In genomic region chr5:149564542-149565140, GRCh38 we compare ENCODE assay signal across 8 cellular contexts. TPM values are rescaled to one million over a fixed set of nuclear protein-coding genes. Genes with fewer than 3 reads are reported as not detected.
A peak's percentile ranks its signal among the peaks of the same experiment; 100 is the strongest.
DNase-seq lines count a peak whose midpoint lies in the region; ATAC-seq and TF ChIP-seq lines count a peak whose summit lies in the region.
"Not testable (repeated sequence)": the region's sequence is repeated elsewhere in the genome, so short reads cannot be mapped to it uniquely, and the experiment has no call there.

No MANE protein-coding gene starts in this region.

- H3K4me1 Mint-ChIP-seq in H9: peaks cover 23 to 31% of the 10 kb centered on the region in 2 experiments
- H3K4me1 Mint-ChIP-seq in naive thymus-derived CD8-positive, alpha-beta T cell: peaks cover 10 to 25% (median 16%) of the 10 kb centered on the region in 4 donors

- POLR2A ChIA-PET in IMR-90 (lab: Charles Lee; ENCODE audit: unreplicated experiment): interaction anchor here (0.6 kb wide), 1 partner anchor 119 kb away, joined by 3 read pairs; no protein-coding TSS in a partner anchor
- POLR2A ChIA-PET in naive thymus-derived CD8-positive, alpha-beta T cell (lab: Charles Lee): not testable (repeated sequence)

- H4K5ac ChIP-seq in H9 (ENCODE audit: insufficient read length, low read depth, low read length): not testable (repeated sequence)
- peak overlapping the region; percentile 50; the same call in 1 of the 2 replicates for H4K5ac ChIP-seq in IMR-90 (ENCODE audit: low read depth, low read length)

- H2BK20ac ChIP-seq in H9 (ENCODE audit: low read depth, low read length, poor library complexity, severe bottlenecking): not testable (repeated sequence)
- H2BK20ac ChIP-seq in IMR-90 (ENCODE audit: low read depth, low read length): peak overlapping the region; percentile 80; the same call in 1 of the 2 replicates

- not testable (repeated sequence) for H3K23ac ChIP-seq in H9 (ENCODE audit: insufficient read length, low read depth, low read length); IMR-90 (ENCODE audit: low read depth, low read length)

- not testable (repeated sequence) for H3K9ac ChIP-seq in H9 (ENCODE audit: extremely low read depth, insufficient read length, low read length); IMR-90 (ENCODE audit: low read depth, low read length)

- not testable (repeated sequence) for H2BK120ac ChIP-seq in H9 (ENCODE audit: low read depth, low read length, poor library complexity, severe bottlenecking)
- peak overlapping the region; percentile 85; the same call in 1 of the 2 replicates for H2BK120ac ChIP-seq in IMR-90 (ENCODE audit: low read depth, low read length)

- DNase-seq in H9 (peak; percentile 53), IMR-90 (peak; percentile 87), NCI-H82 treated with DMSO at 0.1 percent for 48 hours (lab: John Stamatoyannopoulos, UW; ENCODE audit: unreplicated experiment) (peak; percentile 50), fibroblast of peridontal ligament (ENCODE audit: extremely low read depth) (peak; percentile 92)
- peak; percentile 39 for DNase-seq in activated T-cell treated with anti-CD3 and anti-CD28 coated beads, Interleukin-2, amount 50 U/mL, for 1 hour
- DNase-seq in naive thymus-derived CD8-positive, alpha-beta T cell: peak in 7 of 10 donors; percentile 7 to 71 (median 31)
- DNase-seq in aorta: not testable (repeated sequence)

- H4K8ac ChIP-seq in H9 (replicated peaks; ENCODE audit: insufficient read length, low read depth, low read length): not testable (repeated sequence)
- peak overlapping the region in 1 of 2 experiments; percentile 50; a peak in 1 of 4 replicates for H4K8ac ChIP-seq in IMR-90 (ENCODE audit: low read depth in 2 of 2, low read length in 2 of 2)

- H3K9me1 ChIP-seq in IMR-90 (ENCODE audit: insufficient read depth, low read length): not testable (repeated sequence)

- H2BK15ac ChIP-seq in H9 (ENCODE audit: low read depth, low read length): not testable (repeated sequence)
- H2BK15ac ChIP-seq in IMR-90 (ENCODE audit: low read depth, low read length): peak overlapping the region; percentile 46; the same call in 1 of the 3 replicates

- not testable (repeated sequence) for H3K9me3 Mint-ChIP-seq in H9; naive thymus-derived CD8-positive, alpha-beta T cell

- H3K14ac ChIP-seq in H9 (ENCODE audit: insufficient read depth, low read length); IMR-90 (replicated peaks; ENCODE audit: low read depth, low read length): not testable (repeated sequence)

- CTCF ChIA-PET in IMR-90 (lab: Yijun Ruan, JAX): interaction anchor here (0.6 to 1.3 kb wide), 13 partner anchors 14 to 285 kb away, joined by 3 to 5 read pairs (median 3); partner anchors contain the start of gene CSNK1A1

- not testable (repeated sequence) for H3K4me1 ChIP-seq in H9 (ENCODE audit: insufficient read depth, low read length); aorta (ENCODE audit: control insufficient read depth in 1 of 2, insufficient read depth in 2 of 2, low read length in 2 of 2)
- H3K4me1 ChIP-seq in IMR-90 (ENCODE audit: control insufficient read depth, insufficient read depth, low read length): peaks cover 14% of the 10 kb centered on the region

- not testable (repeated sequence) for H3K27me3 ChIP-seq in H9 (ENCODE audit: insufficient read depth, low read length); IMR-90 (ENCODE audit: control insufficient read depth, insufficient read depth, low read length); aorta (ENCODE audit: control insufficient read depth in 1 of 2, insufficient read depth in 2 of 2, low read length in 1 of 2)

- not testable (repeated sequence) for H3K9me3 ChIP-seq in H9 (ENCODE audit: control insufficient read depth, low read depth, low read length); IMR-90 (ENCODE audit: control insufficient read depth, insufficient read depth, low read length); aorta (ENCODE audit: control insufficient read depth, low read length)

- TF ChIP-seq RAD21 in IMR-90 (IDR thresholded peaks at IDR 0.05; ENCODE audit: low read length): peak; percentile 87

- not testable (repeated sequence) for H4K91ac ChIP-seq in H9 (ENCODE audit: insufficient read length, low read depth, low read length)
- 0 out of 2 replicates have a peak overlapping the region, but pooled peaks have one; percentile 31 for H4K91ac ChIP-seq in IMR-90 (ENCODE audit: insufficient read depth, low read depth, low read length)

- H2BK12ac ChIP-seq in H9 (ENCODE audit: insufficient read length, low read depth, low read length): not testable (repeated sequence)

- not testable (repeated sequence) for H2AK9ac ChIP-seq in IMR-90 (replicated peaks; ENCODE audit: low read depth, low read length, poor library complexity)

- not testable (repeated sequence) for H3K4ac ChIP-seq in H9 (ENCODE audit: low read depth, low read length)
- H3K4ac ChIP-seq in IMR-90 (ENCODE audit: low read depth, low read length): peak overlapping the region; percentile 37; the same call in 1 of the 2 replicates

- dilution Hi-C loops in IMR-90 (cut with HindIII; ENCODE audit: low sequenced_read_pairs, unreplicated experiment): not testable (repeated sequence)

- not testable (repeated sequence) for H3K79me2 ChIP-seq in H9 (ENCODE audit: insufficient read depth, low read length)

- H3K27me3 Mint-ChIP-seq in H9 (ENCODE audit: low read depth); naive thymus-derived CD8-positive, alpha-beta T cell: not testable (repeated sequence)

- in situ Hi-C loops in IMR-90 (cut with MboI; ENCODE audit: low sequenced_read_pairs): loop anchor here (5.0 to 25.0 kb wide), 3 partner anchors 127 to 402 kb away; no protein-coding TSS in a partner anchor

- TF ChIP-seq POLR2A in IMR-90 (IDR thresholded peaks at IDR 0.05; ENCODE audit: low read depth, low read length): not testable (repeated sequence)

- not testable (repeated sequence) for H3K27ac ChIP-seq in H9 (ENCODE audit: insufficient read length, low read depth, low read length); aorta (ENCODE audit: low read depth in 1 of 2, low read length in 2 of 2)
- peak overlapping the region; percentile 35; the same call in 1 of the 2 replicates for H3K27ac ChIP-seq in IMR-90 (ENCODE audit: insufficient read depth, low read length)

- H3T11ph ChIP-seq in H9 (ENCODE audit: low read length): not testable (repeated sequence)

- not testable (repeated sequence) for H3K4me3 ChIP-seq in IMR-90 (ENCODE audit: insufficient read depth, low read depth, low read length); aorta (ENCODE audit: low read length in 2 of 2)

- H4K20me1 ChIP-seq in H9 (ENCODE audit: control insufficient read depth, insufficient read depth, insufficient read length); IMR-90 (ENCODE audit: insufficient read depth, low read length): not testable (repeated sequence)

- not testable (repeated sequence) for H3K36me3 Mint-ChIP-seq in H9 (ENCODE audit: insufficient read depth in 1 of 3, low read depth in 3 of 3); naive thymus-derived CD8-positive, alpha-beta T cell

- not testable (repeated sequence) for H3K4me2 ChIP-seq in H9 (ENCODE audit: insufficient read depth, insufficient read length, low read length); IMR-90 (ENCODE audit: low read depth, low read length)

- intact Hi-C loops in IMR-90 (cut with micrococcal nuclease): loop anchor here (1.0 to 10.0 kb wide), 9 partner anchors 77 to 830 kb away; partner anchors contain the start of genes ABLIM3 and AFAP1L1
- intact Hi-C loops in aorta (cut with DNase I): loop anchor here (1.0 to 10.0 kb wide), 5 partner anchors 123 to 422 kb away; partner anchors contain the start of gene ABLIM3 (in 1 of the 2)

- H3K4me3 Mint-ChIP-seq in H9; naive thymus-derived CD8-positive, alpha-beta T cell: not testable (repeated sequence)

- H3K56ac ChIP-seq in H9 (ENCODE audit: insufficient read length, low read depth, low read length); IMR-90 (ENCODE audit: extremely low read depth, insufficient read depth, low read length): not testable (repeated sequence)

- not testable (repeated sequence) for H2AK5ac ChIP-seq in H9 (ENCODE audit: insufficient read length, low read length); IMR-90 (ENCODE audit: low read depth, low read length)

- H3K18ac ChIP-seq in H9 (ENCODE audit: insufficient read length, low read depth, low read length): not testable (repeated sequence)
- H3K18ac ChIP-seq in IMR-90 (ENCODE audit: low read depth, low read length): peak overlapping the region; percentile 39; the same call in 1 of the 2 replicates

- H3K79me1 ChIP-seq in H9 (ENCODE audit: insufficient read depth, low read depth, low read length, poor library complexity, severe bottlenecking); IMR-90 (ENCODE audit: low read depth in 1 of 2, low read length in 2 of 2): not testable (repeated sequence)

- not testable (repeated sequence) for BruUV-seq in IMR-90 (replicated peaks; lab: Mats Ljungman, UMichigan)

- not testable (repeated sequence) for H3K23me2 ChIP-seq in H9 (ENCODE audit: insufficient read length, low read depth, low read length, poor library complexity, severe bottlenecking)

- not testable (repeated sequence) for H3K36me3 ChIP-seq in IMR-90 (ENCODE audit: control insufficient read depth, insufficient read depth, low read length); aorta (ENCODE audit: control insufficient read depth in 1 of 2, insufficient read depth in 2 of 2, low read length in 1 of 2)

- not testable (repeated sequence) for H2BK5ac ChIP-seq in H9 (ENCODE audit: insufficient read length, low read length)
- peak overlapping the region; percentile 100 for H2BK5ac ChIP-seq in IMR-90 (ENCODE audit: low read depth, low read length, poor library complexity, severe bottlenecking)

- ATAC-seq in IMR-90 (ENCODE audit: low read depth) (peak; percentile 79), aorta (ENCODE audit: low FRiP score) (peak; percentile 84)
- peak; percentile 97 to 99 for ATAC-seq in naive thymus-derived CD8-positive, alpha-beta T cell

- TF ChIP-seq CTCF in GM12873 (IDR thresholded peaks at IDR 0.05; ENCODE audit: insufficient read depth, low read depth, low read length, missing control alignments) (peak; percentile 52), H9 (conservative IDR thresholded peaks at IDR 0.05) (peak; percentile 77), IMR-90 (conservative IDR thresholded peaks at IDR 0.05; ENCODE audit: low read depth, low read length) (peak; percentile 81)

- H2AFZ ChIP-seq in H9 (ENCODE audit: low read length); IMR-90 (replicated peaks; ENCODE audit: low read length, poor library complexity): not testable (repeated sequence)

- no CpG with 5 or more reads among the region's 15 CpGs for WGBS in H9 (ENCODE audit: extremely low coverage, insufficient read length, low lambda C conversion rate)
- 15% methylated on average over 4 of the region's 15 CpGs; no CpG with 5 or more reads in 1 of the 2 experiments for WGBS in IMR-90 (ENCODE audit: extremely low coverage in 2 of 2, insufficient read length in 1 of 2), 2 experiments
- WGBS in aorta, 2 donors: 45% methylated on average over 15 of the region's 15 CpGs

- H3K27ac Mint-ChIP-seq in H9: peak overlapping the region in 2 of 3 experiments; percentile 88 to 96; a peak in 4 of 7 replicates
- not testable (repeated sequence) for H3K27ac Mint-ChIP-seq in naive thymus-derived CD8-positive, alpha-beta T cell

RNA-seq across cellular contexts. Expression of gene CSNK1A1, which starts 13.4 kb away (rescaled TPM):
- total RNA-seq in H9 (2021): 304 and 310 TPM in 2 replicates
- total RNA-seq in IMR-90 (2012; rRNA removed): 419 and 573 TPM in 2 replicates
- polyA plus RNA-seq in IMR-90 (2012; rRNA removed): 112 and 140 TPM in 2 replicates
- polyA plus RNA-seq in IMR-90 (2012; cell fraction: cytosol; rRNA removed): 64.4 and 68.9 TPM in 2 replicates
- 56.7 and 85.2 TPM in 2 replicates for polyA plus RNA-seq in IMR-90 (2012; cell fraction: nucleus; rRNA removed; ENCODE audit: low replicate concordance)
- 100 to 1,000 TPM; 175 to 197 TPM for total RNA-seq in naive thymus-derived CD8-positive, alpha-beta T cell
- polyA plus RNA-seq in naive thymus-derived CD8-positive, alpha-beta T cell: 100 to 1,000 TPM; 133 to 143 (median 137) TPM
- 100 to 1,000 TPM; 226 to 242 TPM for total RNA-seq in aorta
- 100 to 1,000 TPM; 100 to 103 TPM for polyA plus RNA-seq in aorta

RNA-seq across cellular contexts. Expression of gene ARHGEF37, which starts 16.7 kb away (rescaled TPM):
- total RNA-seq in H9 (2021) (0.39 and 0.42 TPM in 2 replicates), IMR-90 (2012; rRNA removed) (0.28 and 0.54 TPM in 2 replicates), aorta (10 to 100 TPM in 1 of 2 donors, 1 to 10 TPM in 1; 9.7 to 18.0 TPM)
- polyA plus RNA-seq in IMR-90 (2012; rRNA removed) (0.39 and 0.42 TPM in 2 replicates), aorta (1 to 10 TPM; 2.7 to 8.8 TPM)
- 0.15 and 0.37 TPM in 2 replicates for polyA plus RNA-seq in IMR-90 (2012; cell fraction: cytosol; rRNA removed)
- polyA plus RNA-seq in IMR-90 (2012; cell fraction: nucleus; rRNA removed; ENCODE audit: low replicate concordance): 0.74 and 1.1 TPM in 2 replicates
- 1 to 10 TPM in 1 of 2 experiments, not detected in 1; 1.2 TPM for total RNA-seq in naive thymus-derived CD8-positive, alpha-beta T cell
- not detected for polyA plus RNA-seq in naive thymus-derived CD8-positive, alpha-beta T cell
